Comparison of ENCODE assay signal across 30 cellular contexts in genomic region chr3:124686028-124686670, GRCh38. TPM values are rescaled to one million over a fixed set of nuclear protein-coding genes. Genes with fewer than 3 reads are reported as not detected.
DNase-seq lines count a peak whose midpoint lies in the region; ATAC-seq, FAIRE-seq and TF ChIP-seq lines count a peak whose summit lies in the region.
"Had no signal": no experiment of that assay in that cellular context is flagged by ENCODE, and none has a peak within 500 bp of the region (broad histone marks: within the 10 kb centered on the region; RNA-seq: fewer than 3 reads in every experiment).

No MANE protein-coding gene starts in this region.

- no peaks in the 10 kb centered on the region for H4K20me1 ChIP-seq in GM12878 (ENCODE audit: control insufficient read depth, insufficient read depth)

- H2AFZ ChIP-seq in GM12878 (ENCODE audit: control insufficient read depth, low read depth, low read length): no peak overlapping the region

- H3K27me3 ChIP-seq in right atrium auricular region (no peaks in the 10 kb centered on the region), GM12878 (replicated peaks in 1 of 2; ENCODE audit: control insufficient read depth in 2 of 2, insufficient read depth in 2 of 2, low read length in 1 of 2) (no peaks in the 10 kb centered on the region), upper lobe of right lung (no peaks in the 10 kb centered on the region), right lobe of liver (no peaks in the 10 kb centered on the region), uterus (no peaks in the 10 kb centered on the region)
- H3K27me3 ChIP-seq: ovary, SJSA1 had no signal

- no TSS peak for BruUV-seq in GM12878 (replicated peaks; lab: Mats Ljungman, UMichigan)

- no peaks in the 10 kb centered on the region for H3K79me2 ChIP-seq in GM12878 (ENCODE audit: control insufficient read depth, insufficient read depth, low read length)

- SMC1A ChIA-PET in GM12878 (lab: Charles Lee; ENCODE audit: uncharacterized antibody, unreplicated experiment): interaction anchor here (0.9 to 10.4 kb wide), 8 partner anchors 36 to 241 kb away, joined by 3 to 309 read pairs (median 7); no protein-coding TSS in a partner anchor

- RAD21 ChIA-PET in GM12878 (lab: Charles Lee; ENCODE audit: unreplicated experiment): interaction anchor here (1.4 to 8.7 kb wide), 6 partner anchors 50 to 123 kb away, joined by 4 to 199 read pairs (median 16); no protein-coding TSS in a partner anchor

- CTCF ChIA-PET in GM12878 (lab: Yijun Ruan, JAX): interaction anchor here (0.7 to 13.3 kb wide), 4 partner anchors 51 to 121 kb away, joined by 3 to 577 read pairs (median 5); no protein-coding TSS in a partner anchor

- H3K9me3 ChIP-seq in right atrium auricular region (no peaks in the 10 kb centered on the region), GM12878 (replicated peaks; ENCODE audit: control insufficient read depth, insufficient read depth, low read length) (no peaks in the 10 kb centered on the region), upper lobe of right lung (no peaks in the 10 kb centered on the region), right lobe of liver (no peaks in the 10 kb centered on the region), uterus (no peaks in the 10 kb centered on the region)
- H3K9me3 ChIP-seq: ovary, SJSA1 had no signal

- H3K27ac ChIP-seq in right atrium auricular region: no peak overlapping the region
- H3K27ac ChIP-seq in GM12878 (ENCODE audit: control insufficient read depth, insufficient read depth): no peak overlapping the region
- H3K27ac ChIP-seq in upper lobe of right lung: no peak overlapping the region
- no peak overlapping the region for H3K27ac ChIP-seq in right lobe of liver
- no peak overlapping the region for H3K27ac ChIP-seq in uterus
- H3K27ac ChIP-seq: ovary, SJSA1 had no signal

- no peak for TF ChIP-seq POLR2A in GM12878 (IDR thresholded peaks at IDR 0.05; ENCODE audit: low read depth, low read length)
- no peak for TF ChIP-seq POLR2A in right lobe of liver (IDR thresholded peaks at IDR 0.05)
- TF ChIP-seq POLR2A in uterus (IDR thresholded peaks at IDR 0.05): no peak

- in situ Hi-C loops in GM12878 (cut with MboI): loop anchor here (5.0 kb wide), 1 partner anchor 114 kb away; no protein-coding TSS in a partner anchor

- no peak for TF ChIP-seq EP300 in GM12878 (IDR thresholded peaks at IDR 0.05; ENCODE audit: borderline replicate concordance in 1 of 2, control insufficient read depth in 1 of 2, low read depth in 2 of 2, low read length in 2 of 2)

- H3K36me3 ChIP-seq in right atrium auricular region (no peaks in the 10 kb centered on the region), GM12878 (ENCODE audit: control insufficient read depth in 2 of 2, insufficient read depth in 2 of 2, low read length in 1 of 2) (no peaks in the 10 kb centered on the region), upper lobe of right lung (no peaks in the 10 kb centered on the region), right lobe of liver (no peaks in the 10 kb centered on the region), uterus (no peaks in the 10 kb centered on the region)
- H3K36me3 ChIP-seq: ovary, SJSA1 had no signal

- DNase-seq in right atrium auricular region (ENCODE audit: low spot score) (peak; percentile 23), Right ventricle myocardium superior (no peak), GM12878 (ENCODE audit: low read depth, low spot score) (no peak), iris pigment epithelial cell (ENCODE audit: low read depth) (peak; percentile 4), upper lobe of right lung (no peak), NCI-H1930 (lab: John Stamatoyannopoulos, UW) (no peak), right lobe of liver (no peak), uterus (no peak)
- DNase-seq: 8988T; activated CD4-positive, alpha-beta memory T cell treated with anti-CD3 and anti-CD28 coated beads for 36 hours; aorta; caudate nucleus; CD4-positive, CD25-positive, alpha-beta regulatory T cell; cortex of kidney; effector memory CD8-positive, alpha-beta T cell; midbrain; NCI-H1092; NCI-H1694 treated with DMSO at 0.1 percent for 48 hours; NCI-H69; ovary; right cardiac atrium; stimulated activated CD4-positive, alpha-beta T cell treated with anti-CD3 and anti-CD28 coated beads, Interleukin-12 subunit alpha, Interleukin-12 subunit beta, amount 100 ng/mL, for 4 hours; stimulated activated CD4-positive, alpha-beta T cell treated with anti-CD3 and anti-CD28 coated beads, Interleukin-4, amount 100 ng/mL, for 24 hours; stimulated activated naive B cell treated with anti-CD40 and anti-IgM and Interleukin-4, amounts not matched to agents 10 μg/mL and 1 μg/mL and 100 μg/mL, for 72 hours; T-cell had no signal

- WGBS in GM12878 (ENCODE audit: insufficient coverage, insufficient replicate concordance, low lambda C conversion rate, missing lambda C conversion rate): 56% methylated on average over 3 of the region's 3 CpGs
- 98% methylated on average over 3 of the region's 3 CpGs for WGBS in right lobe of liver (ENCODE audit: insufficient coverage, low coverage, low lambda C conversion rate, missing lambda C conversion rate)

- no peak for TF ChIP-seq RAD21 in GM12878 (IDR thresholded peaks at IDR 0.05; ENCODE audit: insufficient read depth, low read depth, low read length)

- ATAC-seq in Right ventricle myocardium superior (ENCODE audit: poor library complexity) (no peak), GM12878 (peak; percentile 28), upper lobe of right lung (peak; percentile 19), right lobe of liver (no peak)
- ATAC-seq: activated CD4-positive, CD25-positive, alpha-beta regulatory T cell treated with anti-CD3 and anti-CD28 coated beads, Interleukin-2, amount 50 U/mL, for 24 hours; effector memory CD8-positive, alpha-beta T cell; Panc1; stimulated activated naive B cell treated with anti-CD40 and anti-IgM and Interleukin-4, amounts not matched to agents 10 μg/mL and 1 μg/mL and 100 μg/mL, for 72 hours; T-cell had no signal

- H3K4me1 ChIP-seq in right atrium auricular region: peaks cover 0 to 9% of the 10 kb centered on the region in 2 donors
- no peaks in the 10 kb centered on the region for H3K4me1 ChIP-seq in GM12878 (ENCODE audit: control insufficient read depth, insufficient read depth, low read length)
- H3K4me1 ChIP-seq in upper lobe of right lung: no peaks in the 10 kb centered on the region
- peaks cover 0 to 17% (median 3%) of the 10 kb centered on the region in 4 donors for H3K4me1 ChIP-seq in right lobe of liver
- H3K4me1 ChIP-seq in uterus: no peaks in the 10 kb centered on the region
- H3K4me1 ChIP-seq: SJSA1 had no signal

- FAIRE-seq in GM12878 (lab: Jason Lieb, UNC): no peak
- FAIRE-seq: H1, urothelium cell line had no signal

- intact Hi-C loops in Right ventricle myocardium superior (cut with DNase I): no loop called here
- intact Hi-C loops in GM12878 (cut with micrococcal nuclease; ENCODE audit: unreplicated experiment): loop anchor here (10.0 kb wide), 1 partner anchor 61 kb away; no protein-coding TSS in a partner anchor
- intact Hi-C loops in upper lobe of right lung (cut with DNase I): no loop called here
- intact Hi-C loops in right lobe of liver (cut with DNase I): loop anchor here (5.0 kb wide), 2 partner anchors 64 to 119 kb away; no protein-coding TSS in a partner anchor
- intact Hi-C loops in uterus (cut with DNase I; ENCODE audit: low total_unique reads): no loop called here

- H3K4me2 ChIP-seq in GM12878 (ENCODE audit: control insufficient read depth, insufficient read depth): no peak overlapping the region

- H3K4me3 ChIP-seq in right atrium auricular region: no peak overlapping the region
- no peak overlapping the region for H3K4me3 ChIP-seq in GM12878
- no peak overlapping the region for H3K4me3 ChIP-seq in upper lobe of right lung
- H3K4me3 ChIP-seq in right lobe of liver: no peak overlapping the region
- no peak overlapping the region for H3K4me3 ChIP-seq in uterus
- H3K4me3 ChIP-seq: ovary, SJSA1 had no signal

- POLR2A ChIA-PET in GM12878 (lab: Charles Lee): no interaction called here

- no peak for TF ChIP-seq CTCF in right atrium auricular region (IDR thresholded peaks at IDR 0.05)
- TF ChIP-seq CTCF in GM12878 (IDR thresholded peaks at IDR 0.05 in 2 of 3, conservative IDR thresholded peaks at IDR 0.05 in 1 of 3; ENCODE audit: control insufficient read depth in 2 of 3, extremely low read depth in 1 of 3, insufficient read depth in 1 of 3, low read depth in 3 of 3, low read length in 3 of 3): no peak
- no peak for TF ChIP-seq CTCF in upper lobe of right lung (IDR thresholded peaks at IDR 0.05)
- no peak for TF ChIP-seq CTCF in right lobe of liver (IDR thresholded peaks at IDR 0.05)
- TF ChIP-seq CTCF in uterus (IDR thresholded peaks at IDR 0.05): no peak

- H3K9ac ChIP-seq in GM12878 (ENCODE audit: control insufficient read depth, insufficient read depth, low read length): no peak overlapping the region

TF ChIP-seq in GM12878, 131 proteins besides CTCF, POLR2A, EP300 and RAD21 (continues in another document):
- TF ChIP-seq ETV6 (conservative IDR thresholded peaks at IDR 0.05 in 1 of 2, IDR thresholded peaks at IDR 0.05 in 1 of 2; ENCODE audit: borderline replicate concordance in 1 of 2, low read depth in 1 of 2) (no peak), TBL1XR1 (IDR thresholded peaks at IDR 0.05; ENCODE audit: low read depth, low read length) (no peak)
- TF ChIP-seq, protein P1, sequence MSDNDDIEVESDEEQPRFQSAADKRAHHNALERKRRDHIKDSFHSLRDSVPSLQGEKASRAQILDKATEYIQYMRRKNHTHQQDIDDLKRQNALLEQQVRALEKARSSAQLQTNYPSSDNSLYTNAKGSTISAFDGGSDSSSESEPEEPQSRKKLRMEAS (IDR thresholded peaks at IDR 0.05; ENCODE audit: low read depth, low read length): no peak

RNA-seq across cellular contexts. Expression of gene UMPS, which starts 44.1 kb away (rescaled TPM):
- total RNA-seq in right atrium auricular region: 10 to 100 TPM in 1 of 2 donors, 1 to 10 TPM in 1; 6.6 to 14.3 TPM
- total RNA-seq in Right ventricle myocardium superior: 6.1 TPM
- total RNA-seq in GM12878 (2013; cell fraction: nucleolus; rRNA removed): 58.3 and 67.9 TPM in 2 replicates
- total RNA-seq in GM12878 (2014; rRNA removed): 35.1 and 35.9 TPM in 2 replicates
- 24.5 and 32.3 TPM in 2 replicates for total RNA-seq in GM12878 (2014; rRNA removed; fragmentation: Illumina TruSeq; extraction: Trizol)
- total RNA-seq in GM12878 (2021): 46.9 and 48.8 TPM in 2 replicates
- 17.1 TPM for polyA plus RNA-seq in GM12878 (2011; ENCODE audit: low read depth)
- 54.9 and 60.0 TPM in 2 replicates for polyA plus RNA-seq in GM12878 (2011; rRNA removed)
- 29.2 and 37.9 TPM in 2 replicates for polyA plus RNA-seq in GM12878 (2011; cell fraction: cytosol; rRNA removed)
- 23.0 and 24.3 TPM in 2 replicates for polyA plus RNA-seq in GM12878 (2011; cell fraction: nucleus; rRNA removed)
- 19.5 and 21.0 TPM in 2 replicates for polyA plus RNA-seq in GM12878 (2012)
- polyA plus RNA-seq in GM12878 (2014; fragmentation: Illumina TruSeq; extraction: Trizol): 26.5 and 32.3 TPM in 2 replicates
- polyA plus RNA-seq in GM12878 (2014; fragmentation: Nextera tagmentation; extraction: Ambion mirVana): 10 to 100 TPM; 52.1 to 69.2 TPM
- polyA plus RNA-seq in GM12878 (2014; rRNA removed): 30.6 and 31.9 TPM in 2 replicates
- polyA plus RNA-seq in GM12878 (2016; fragmentation: Nextera tagmentation; extraction: Ambion mirVana): 10 to 100 TPM; 74.0 to 82.8 TPM
- 36.8 and 38.3 TPM in 2 replicates for polyA minus RNA-seq in GM12878 (2011; rRNA and poly(A)+ RNA removed)
- polyA minus RNA-seq in GM12878 (2011; cell fraction: cytosol; rRNA and poly(A)+ RNA removed): 11.4 and 11.5 TPM in 2 replicates
- polyA minus RNA-seq in GM12878 (2011; cell fraction: nucleus; rRNA and poly(A)+ RNA removed): 7.7 and 16.5 TPM in 2 replicates
- total RNA-seq in upper lobe of right lung: 22.2 TPM
- total RNA-seq in right lobe of liver: 10 to 100 TPM; 17.5 to 29.9 (median 25.5) TPM
- 10 to 100 TPM in 3 of 4 donors, 1 to 10 TPM in 1; 5.4 to 54.8 (median 19.9) TPM for total RNA-seq in uterus

Comparison
In these comparisons a context has a peak if more than half of its experiments do, and no peak if none do; other contexts are left out.
1. DNase-seq: peak in right atrium auricular region (single experiment) and iris pigment epithelial cell (single experiment); none in Right ventricle myocardium superior (single experiment), GM12878 (single experiment), upper lobe of right lung (single experiment), NCI-H1930 (0 of 2), right lobe of liver (0 of 3) and uterus (0 of 2).
2. ATAC-seq: peak in GM12878 (single experiment) and upper lobe of right lung (single experiment); none in Right ventricle myocardium superior (single experiment) and right lobe of liver (0 of 4).
3. intact Hi-C loops: an anchor here in GM12878 (10.0 kb wide) and right lobe of liver (5.0 kb wide); none called in Right ventricle myocardium superior, upper lobe of right lung and uterus.